8 cellular contexts compared by ENCODE assay signal in genomic region chr2:156430978-156431358, GRCh38.
DNase-seq lines count a peak whose midpoint lies in the region; ATAC-seq and TF ChIP-seq lines count a peak whose summit lies in the region.

No MANE protein-coding gene starts in this region.

- H3K4me1 Mint-ChIP-seq in stimulated activated naive B cell treated with anti-CD40 and anti-IgM and Interleukin-4, amounts not matched to agents 10 μg/mL and 1 μg/mL and 100 μg/mL, for 72 hours = peaks cover 16 to 21% of the 10 kb centered on the region in 2 donors

- H3K9me3 Mint-ChIP-seq in stimulated activated naive B cell treated with anti-CD40 and anti-IgM and Interleukin-4, amounts not matched to agents 10 μg/mL and 1 μg/mL and 100 μg/mL, for 72 hours = no peaks in the 10 kb centered on the region

- H3K4me3 ChIP-seq in NB4 (ENCODE audit: low read depth, low read length) = no peak overlapping the region
- H3K4me3 ChIP-seq in coronary artery = no peak overlapping the region

- peak overlapping the region; percentile 60 to 62 for H3K4me3 Mint-ChIP-seq in stimulated activated naive B cell treated with anti-CD40 and anti-IgM and Interleukin-4, amounts not matched to agents 10 μg/mL and 1 μg/mL and 100 μg/mL, for 72 hours

- peak overlapping the region; percentile 89 for H3K27ac Mint-ChIP-seq in stimulated activated naive B cell treated with anti-CD40 and anti-IgM and Interleukin-4, amounts not matched to agents 10 μg/mL and 1 μg/mL and 100 μg/mL, for 72 hours

- no peak for TF ChIP-seq POLR2A in NB4 (IDR thresholded peaks at IDR 0.05; ENCODE audit: extremely low read depth, insufficient read length)

- peak overlapping the region; percentile 10 to 12 for H3K27ac ChIP-seq in coronary artery

- ATAC-seq in HG02642 (IDR thresholded peaks at IDR 0.05; ENCODE audit: poor library complexity, unreplicated experiment) = peak; percentile 59
- ATAC-seq in stimulated activated naive B cell treated with anti-CD40 and anti-IgM and Interleukin-4, amounts not matched to agents 10 μg/mL and 1 μg/mL and 100 μg/mL, for 72 hours (replicated peaks) = peak; percentile 52 to 55

- TF ChIP-seq CTCF in NB4 (IDR thresholded peaks at IDR 0.05; ENCODE audit: low read depth, low read length) (no peak), coronary artery (IDR thresholded peaks at IDR 0.05) (no peak)

- H3K36me3 Mint-ChIP-seq in stimulated activated naive B cell treated with anti-CD40 and anti-IgM and Interleukin-4, amounts not matched to agents 10 μg/mL and 1 μg/mL and 100 μg/mL, for 72 hours = no peaks in the 10 kb centered on the region

- H3K27me3 Mint-ChIP-seq in stimulated activated naive B cell treated with anti-CD40 and anti-IgM and Interleukin-4, amounts not matched to agents 10 μg/mL and 1 μg/mL and 100 μg/mL, for 72 hours = no peaks in the 10 kb centered on the region

- DNase-seq in DMS 273 (lab: John Stamatoyannopoulos, UW; ENCODE audit: unreplicated experiment) = peak; percentile 59
- no peak for DNase-seq in DMS 273 treated with DMSO at 0.1 percent for 48 hours (lab: John Stamatoyannopoulos, UW)
- peak; percentile 68 for DNase-seq in NB4 (ENCODE audit: low read depth)
- no peak for DNase-seq in coronary artery (ENCODE audit: low spot score)
- DNase-seq in stimulated activated naive B cell treated with anti-CD40 and anti-IgM and Interleukin-4, amounts not matched to agents 10 μg/mL and 1 μg/mL and 100 μg/mL, for 72 hours = no peak
- no peak for DNase-seq in NCI-H748 (lab: John Stamatoyannopoulos, UW; ENCODE audit: unreplicated experiment)
- no peak for DNase-seq in foreskin melanocyte

Comparison
In these comparisons a context has a peak if more than half of its experiments do, and no peak if none do; other contexts are left out.
1. DNase-seq: peak in DMS 273 (single experiment) and NB4 (single experiment); none in DMS 273 treated with DMSO at 0.1 percent for 48 hours (single experiment), coronary artery (single experiment), stimulated activated naive B cell treated with anti-CD40 and anti-IgM and Interleukin-4, amounts not matched to agents 10 μg/mL and 1 μg/mL and 100 μg/mL, for 72 hours (single experiment), NCI-H748 (single experiment) and foreskin melanocyte (single experiment).